Comparison of ENCODE assay signal across 20 cellular contexts in the genomic region with DNA sequence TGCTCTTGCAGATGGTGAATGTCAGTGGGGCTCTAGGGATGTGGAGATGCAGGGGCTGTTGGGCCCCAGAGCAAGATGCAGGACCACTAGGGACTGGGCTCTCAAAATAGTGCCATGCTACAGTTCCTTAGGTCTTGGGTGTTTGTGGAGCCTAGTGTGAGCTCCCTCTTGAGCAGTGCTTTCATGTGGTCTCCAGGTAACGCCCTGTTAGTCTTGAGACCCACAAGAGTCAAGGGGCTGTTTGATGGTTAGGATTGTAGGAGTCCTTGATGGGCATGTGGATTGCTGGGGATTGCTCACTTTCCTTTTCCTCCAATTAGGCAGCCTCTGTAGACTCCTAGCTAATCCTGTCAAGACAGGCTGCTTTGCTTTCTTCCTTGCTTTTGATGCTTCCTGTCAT.
"Had no signal": no experiment of that assay in that cellular context is flagged by ENCODE, and none has a peak within 500 bp of the region (broad histone marks: within the 10 kb centered on the region; RNA-seq: fewer than 3 reads in every experiment).

No MANE protein-coding gene starts in this region.

- H3K9me3 Mint-ChIP-seq: type B pancreatic cell had no signal

- H3K27ac Mint-ChIP-seq: activated T-helper 2 cell treated with anti-CD3 and anti-CD28 coated beads, Interferon-gamma antibody, Interleukin-2, Interleukin-4, amounts not matched to agents 10 μg/mL and 5 μg/mL and 100 μg/mL, durations not matched to agents 14 hours and 24 hours and 36 hours; endodermal cell; memory B cell; type B pancreatic cell had no signal

- H3K4me3 Mint-ChIP-seq: endodermal cell, memory B cell, naive B cell, type B pancreatic cell had no signal

- H3K36me3 ChIP-seq: ovary had no signal

- H3K27ac ChIP-seq: body of pancreas, epithelial cell of prostate, hepatocyte, ovary, right lobe of liver, testis had no signal

- DNase-seq: activated CD4-positive, alpha-beta T cell treated with anti-CD3 and anti-CD28 coated beads for 4 hours; activated naive CD4-positive, alpha-beta T cell treated with anti-CD3 and anti-CD28 coated beads, Interleukin-2, amount 50 U/mL, for 16 hours; activated T-cell treated with anti-CD3 and anti-CD28 coated beads, Interleukin-2, amount 50 U/mL, for 1 hour; body of pancreas; dorsolateral prefrontal cortex; endodermal cell; foreskin fibroblast; mucosa of descending colon; naive B cell; ovary; right lobe of liver; small intestine; stimulated activated CD4-positive, alpha-beta T cell treated with anti-CD3 and anti-CD28 coated beads, Interleukin-15, amount 100 ng/mL, for 24 hours; stimulated activated CD4-positive, alpha-beta T cell treated with anti-CD3 and anti-CD28 coated beads, Interleukin-2, amount 100 ng/mL, for 48 hours; testis had no signal

- H3K27me3 ChIP-seq: body of pancreas, dorsolateral prefrontal cortex, hepatocyte, ovary, right lobe of liver, testis had no signal

- H3K4me2 ChIP-seq: hepatocyte had no signal

- ATAC-seq: body of pancreas, right lobe of liver had no signal

- H3K9me3 ChIP-seq: body of pancreas, mucosa of descending colon, ovary, right lobe of liver, testis had no signal

- H3K4me1 ChIP-seq: body of pancreas, right lobe of liver, testis had no signal

- H3K27me3 Mint-ChIP-seq: memory B cell, naive B cell, type B pancreatic cell had no signal

- H3K4me3 ChIP-seq: body of pancreas, dorsolateral prefrontal cortex, hepatocyte, mucosa of descending colon, ovary, right lobe of liver, testis had no signal
